Comparison of ENCODE assay signal across 17 cellular contexts in genomic region chr21:44530903-44531605, GRCh38. TPM values are rescaled to one million over a fixed set of nuclear protein-coding genes. Genes with fewer than 3 reads are reported as not detected.
DNase-seq lines count a peak whose midpoint lies in the region; ATAC-seq, FAIRE-seq and TF ChIP-seq lines count a peak whose summit lies in the region.
"Had no signal": no experiment of that assay in that cellular context is flagged by ENCODE, and none has a peak within 500 bp of the region (broad histone marks: within the 10 kb centered on the region; RNA-seq: fewer than 3 reads in every experiment).

No MANE protein-coding gene starts in this region.

- H3K27ac Mint-ChIP-seq in neural progenitor cell, result peak overlapping the region; percentile 25
- no peak overlapping the region for H3K27ac Mint-ChIP-seq in type B pancreatic cell

- peaks cover 0 to 16% of the 10 kb centered on the region in 2 experiments; a peak in 2 of 5 replicates for H3K4me1 ChIP-seq in K562 (replicated peaks in 1 of 2; ENCODE audit: control insufficient read depth in 2 of 2, insufficient read depth in 2 of 2, low read length in 2 of 2)
- H3K4me1 ChIP-seq in neural progenitor cell, result no peaks in the 10 kb centered on the region
- H3K4me1 ChIP-seq in foreskin keratinocyte, result no peaks in the 10 kb centered on the region

- no peaks in the 10 kb centered on the region for H3K79me2 ChIP-seq in K562 (ENCODE audit: control insufficient read depth, insufficient read depth, low read length)
- no peaks in the 10 kb centered on the region for H3K79me2 ChIP-seq in neural progenitor cell (ENCODE audit: low read depth)

- H3K9me3 Mint-ChIP-seq in neural progenitor cell (no peaks in the 10 kb centered on the region), type B pancreatic cell (no peaks in the 10 kb centered on the region)

- no peaks in the 10 kb centered on the region for H3F3A ChIP-seq in neural progenitor cell (ENCODE audit: low read depth)

- H3K9ac ChIP-seq in K562 (ENCODE audit: insufficient read depth in 1 of 2, low read depth in 2 of 2, low read length in 2 of 2), result no peak overlapping the region
- no peak overlapping the region for H3K9ac ChIP-seq in neural progenitor cell

- no peak for FAIRE-seq in K562 (lab: Jason Lieb, UNC)

- no TSS peak for BruUV-seq in K562 (replicated peaks; lab: Mats Ljungman, UMichigan)

- H3K4me2 ChIP-seq in K562 (ENCODE audit: insufficient read depth, low read length) (no peak overlapping the region), neural progenitor cell (no peak overlapping the region)

- peak; percentile 53 for DNase-seq in cardiac septum (ENCODE audit: low spot score)
- no peak for DNase-seq in left cardiac atrium
- no peak for DNase-seq in K562 (ENCODE audit: extremely low read depth in 1 of 4, low spot score in 3 of 4)
- DNase-seq in neural progenitor cell (ENCODE audit: low spot score), result no peak
- peak; percentile 65 for DNase-seq in type B pancreatic cell (ENCODE audit: extremely low spot score, unreplicated experiment)
- DNase-seq in C1 segment of cervical spinal cord (lab: John Stamatoyannopoulos, UW), result no peak
- no peak for DNase-seq in foreskin keratinocyte
- DNase-seq: Calu3; CD4-positive, CD25-positive, alpha-beta regulatory T cell; HCEC 1CT; Karpas-422; MM.1S; NCI-H1105; NCI-H510A treated with DMSO at 0.1 percent for 48 hours had no signal

- in situ Hi-C loops in K562 (cut with MboI), result no loop called here

- H3K27ac ChIP-seq in K562 (ENCODE audit: extremely low read depth, low read depth, low read length) (no peak overlapping the region), neural progenitor cell (no peak overlapping the region), foreskin keratinocyte (no peak overlapping the region)

- TF ChIP-seq RAD21 in K562 (CRISPR knock-in tag; conservative IDR thresholded peaks at IDR 0.05 in 1 of 2, IDR thresholded peaks at IDR 0.05 in 1 of 2), result no peak

- H3K9me1 ChIP-seq in K562 (ENCODE audit: control insufficient read depth, insufficient read depth, low read length), result no peaks in the 10 kb centered on the region

- H4K20me1 ChIP-seq in K562 (replicated peaks; ENCODE audit: control insufficient read depth, insufficient read depth, low read length) (peaks cover 18% of the 10 kb centered on the region; the same call in 1 of the 2 replicates), neural progenitor cell (ENCODE audit: low read depth) (no peaks in the 10 kb centered on the region)

- H3K9me3 ChIP-seq in K562 (replicated peaks; ENCODE audit: control insufficient read depth, insufficient read depth, low read depth, low read length) (no peaks in the 10 kb centered on the region; the same call in 1 of the 2 replicates), neural progenitor cell (ENCODE audit: low read depth) (no peaks in the 10 kb centered on the region)

- H3K36me3 Mint-ChIP-seq in neural progenitor cell (no peaks in the 10 kb centered on the region), type B pancreatic cell (no peaks in the 10 kb centered on the region)
- H3K36me3 Mint-ChIP-seq: CD4-positive, CD25-positive, alpha-beta regulatory T cell had no signal

- intact Hi-C loops in cardiac septum (cut with DNase I), result no loop called here
- intact Hi-C loops in left cardiac atrium (cut with DNase I), result no loop called here
- intact Hi-C loops in K562 (cut with micrococcal nuclease), result no loop called here

- no peak overlapping the region for H3K4me3 ChIP-seq in K562
- H3K4me3 ChIP-seq in neural progenitor cell, result no peak overlapping the region

- TF ChIP-seq POLR2A in K562 (conservative IDR thresholded peaks at IDR 0.05), result no peak

- POLR2A ChIA-PET in K562 (lab: Yijun Ruan, JAX), result interaction anchor here (1.0 to 1.4 kb wide), 3 partner anchors 13 to 26 kb away, joined by 3 to 4 read pairs (median 3); no protein-coding TSS in a partner anchor

- H3K27me3 ChIP-seq in K562 (ENCODE audit: control insufficient read depth in 2 of 2, insufficient read depth in 2 of 2, low read length in 2 of 2) (peaks cover 44 to 71% of the 10 kb centered on the region in 2 experiments), neural progenitor cell (no peaks in the 10 kb centered on the region), foreskin keratinocyte (no peaks in the 10 kb centered on the region)

- ATAC-seq in left cardiac atrium (no peak), K562 (no peak), GM21390 (IDR thresholded peaks at IDR 0.05; ENCODE audit: unreplicated experiment) (no peak), foreskin keratinocyte (no peak)

- no peak for TF ChIP-seq EP300 in K562 (IDR thresholded peaks at IDR 0.05; ENCODE audit: low read length)

- H2AFZ ChIP-seq in K562 (ENCODE audit: low read depth, low read length), result no peak overlapping the region
- H2AFZ ChIP-seq in neural progenitor cell (replicated peaks), result no peak overlapping the region

- H3K4me3 Mint-ChIP-seq in neural progenitor cell, result no peak overlapping the region
- H3K4me3 Mint-ChIP-seq in type B pancreatic cell, result no peak overlapping the region
- H3K4me3 Mint-ChIP-seq: CD4-positive, CD25-positive, alpha-beta regulatory T cell had no signal

- WGBS in K562 (ENCODE audit: insufficient coverage, low coverage, missing lambda C conversion rate), result under 1% methylated on average over 23 of the region's 23 CpGs

- H3K36me3 ChIP-seq in K562 (ENCODE audit: control insufficient read depth, insufficient read depth, low read length) (no peaks in the 10 kb centered on the region), neural progenitor cell (no peaks in the 10 kb centered on the region)

- TF ChIP-seq CTCF in K562 (IDR thresholded peaks at IDR 0.05 in 2 of 3, conservative IDR thresholded peaks at IDR 0.05 in 1 of 3; ENCODE audit: insufficient read depth in 2 of 3, low read depth in 1 of 3, low read length in 3 of 3) (no peak), neural progenitor cell (IDR thresholded peaks at IDR 0.05) (no peak), type B pancreatic cell (conservative IDR thresholded peaks at IDR 0.05) (no peak), foreskin keratinocyte (conservative IDR thresholded peaks at IDR 0.05) (no peak)

- peaks cover 18% of the 10 kb centered on the region for H3K27me3 Mint-ChIP-seq in neural progenitor cell (ENCODE audit: insufficient read depth, low read depth)
- no peaks in the 10 kb centered on the region for H3K27me3 Mint-ChIP-seq in type B pancreatic cell
- H3K27me3 Mint-ChIP-seq: CD4-positive, CD25-positive, alpha-beta regulatory T cell had no signal

- H3K4me1 Mint-ChIP-seq in neural progenitor cell (peaks cover 3% of the 10 kb centered on the region), type B pancreatic cell (ENCODE audit: unreplicated experiment) (no peaks in the 10 kb centered on the region)
- H3K4me1 Mint-ChIP-seq: CD4-positive, CD25-positive, alpha-beta regulatory T cell had no signal

- CTCF ChIA-PET in K562 (lab: Yijun Ruan, JAX; ENCODE audit: low intra/inter-chr PET ratio), result no interaction called here

RNA-seq across cellular contexts. Expression of gene KRTAP10-1, which starts 8.9 kb away (rescaled TPM):
- total RNA-seq in cardiac septum (not detected), left cardiac atrium (not detected), K562 (2014; rRNA removed) (not detected in 2 replicates), K562 (2014; rRNA removed; fragmentation: Illumina TruSeq; extraction: Trizol) (not detected in 2 replicates), K562 (2015; rRNA removed; fragmentation: Illumina TruSeq; extraction: Trizol) (not detected in 2 replicates), K562 (2021) (not detected in 2 replicates), neural progenitor cell (ENCODE audit: low replicate concordance) (not detected in 2 replicates), type B pancreatic cell (ENCODE audit: low replicate concordance) (not detected in 2 replicates), foreskin keratinocyte (not detected in 2 replicates)
- total RNA-seq in K562 (2011; cell fraction: chromatin; rRNA removed; ENCODE audit: low replicate concordance), result not detected in 2 replicates
- not detected in 2 replicates for total RNA-seq in K562 (2011; cell fraction: nucleolus; rRNA removed)
- total RNA-seq in K562 (2011; cell fraction: nucleoplasm; rRNA removed), result not detected in 2 replicates
- polyA plus RNA-seq in K562 (2011; rRNA removed) (not detected in 2 replicates), K562 (2014; fragmentation: Illumina TruSeq; extraction: Trizol) (not detected in 2 replicates), K562 (2014; fragmentation: Nextera tagmentation; extraction: Ambion mirVana) (not detected), K562 (2014; rRNA removed) (not detected in 2 replicates), foreskin keratinocyte (not detected in 2 replicates)
- polyA plus RNA-seq in K562 (2011; cell fraction: cytosol; rRNA removed), result not detected in 2 replicates
- polyA plus RNA-seq in K562 (2011; cell fraction: nucleus; rRNA removed), result not detected in 2 replicates
- polyA plus RNA-seq in K562 (2012), result not detected in 2 replicates
- not detected in 2 replicates for polyA minus RNA-seq in K562 (2011; rRNA and poly(A)+ RNA removed)
- polyA minus RNA-seq in K562 (2011; cell fraction: cytosol; rRNA and poly(A)+ RNA removed), result not detected in 2 replicates
- polyA minus RNA-seq in K562 (2011; cell fraction: nucleus; rRNA and poly(A)+ RNA removed), result not detected in 2 replicates
- total RNA-seq: Calu3; CD4-positive, CD25-positive, alpha-beta regulatory T cell; HT-29 had no signal
- polyA plus RNA-seq: CD4-positive, CD25-positive, alpha-beta regulatory T cell had no signal

RNA-seq across cellular contexts. Expression of gene KRTAP10-2, which starts 20.3 kb away (rescaled TPM):
- total RNA-seq in cardiac septum, result not detected
- total RNA-seq in left cardiac atrium, result not detected
- total RNA-seq in K562 (2011; cell fraction: chromatin; rRNA removed; ENCODE audit: low replicate concordance), result not detected in 2 replicates
- not detected in 2 replicates for total RNA-seq in K562 (2011; cell fraction: nucleolus; rRNA removed)
- total RNA-seq in K562 (2011; cell fraction: nucleoplasm; rRNA removed), result not detected in 2 replicates
- not detected in 2 replicates for total RNA-seq in K562 (2014; rRNA removed)
- total RNA-seq in K562 (2014; rRNA removed; fragmentation: Illumina TruSeq; extraction: Trizol), result not detected in 2 replicates
- not detected in 2 replicates for total RNA-seq in K562 (2015; rRNA removed; fragmentation: Illumina TruSeq; extraction: Trizol)
- not detected in 2 replicates for total RNA-seq in K562 (2021)
- polyA plus RNA-seq in K562 (2011; rRNA removed), result not detected in 2 replicates
- polyA plus RNA-seq in K562 (2011; cell fraction: cytosol; rRNA removed), result not detected in 2 replicates
- not detected in 2 replicates for polyA plus RNA-seq in K562 (2011; cell fraction: nucleus; rRNA removed)
- polyA plus RNA-seq in K562 (2012), result not detected in 2 replicates
- not detected in 2 replicates for polyA plus RNA-seq in K562 (2014; fragmentation: Illumina TruSeq; extraction: Trizol)
- not detected for polyA plus RNA-seq in K562 (2014; fragmentation: Nextera tagmentation; extraction: Ambion mirVana)
- not detected in 2 replicates for polyA plus RNA-seq in K562 (2014; rRNA removed)
- not detected in 2 replicates for polyA minus RNA-seq in K562 (2011; rRNA and poly(A)+ RNA removed)
- polyA minus RNA-seq in K562 (2011; cell fraction: cytosol; rRNA and poly(A)+ RNA removed), result not detected in 2 replicates
- polyA minus RNA-seq in K562 (2011; cell fraction: nucleus; rRNA and poly(A)+ RNA removed), result not detected in 2 replicates
- total RNA-seq in neural progenitor cell (ENCODE audit: low replicate concordance), result not detected in 2 replicates
- not detected in 2 replicates for total RNA-seq in type B pancreatic cell (ENCODE audit: low replicate concordance)
- total RNA-seq in foreskin keratinocyte, result not detected in 2 replicates
- not detected in 2 replicates for polyA plus RNA-seq in foreskin keratinocyte
- total RNA-seq: Calu3; CD4-positive, CD25-positive, alpha-beta regulatory T cell; HT-29 had no signal
- polyA plus RNA-seq: CD4-positive, CD25-positive, alpha-beta regulatory T cell had no signal

RNA-seq across cellular contexts. Expression of gene KRTAP10-3, which starts 27.5 kb away (rescaled TPM):
- total RNA-seq in cardiac septum (not detected), left cardiac atrium (not detected), K562 (2014; rRNA removed) (not detected in 2 replicates), K562 (2014; rRNA removed; fragmentation: Illumina TruSeq; extraction: Trizol) (not detected in 2 replicates), K562 (2015; rRNA removed; fragmentation: Illumina TruSeq; extraction: Trizol) (not detected in 2 replicates), K562 (2021) (not detected in 2 replicates), neural progenitor cell (ENCODE audit: low replicate concordance) (not detected in 2 replicates), type B pancreatic cell (ENCODE audit: low replicate concordance) (not detected in 2 replicates), foreskin keratinocyte (not detected in 2 replicates)
- not detected in 2 replicates for total RNA-seq in K562 (2011; cell fraction: chromatin; rRNA removed; ENCODE audit: low replicate concordance)
- total RNA-seq in K562 (2011; cell fraction: nucleolus; rRNA removed), result not detected in 2 replicates
- total RNA-seq in K562 (2011; cell fraction: nucleoplasm; rRNA removed), result not detected in 2 replicates
- polyA plus RNA-seq in K562 (2011; rRNA removed) (not detected in 2 replicates), K562 (2014; fragmentation: Illumina TruSeq; extraction: Trizol) (not detected in 2 replicates), K562 (2014; fragmentation: Nextera tagmentation; extraction: Ambion mirVana) (not detected), K562 (2014; rRNA removed) (not detected in 2 replicates), foreskin keratinocyte (not detected in 2 replicates)
- polyA plus RNA-seq in K562 (2011; cell fraction: cytosol; rRNA removed), result not detected in 2 replicates
- polyA plus RNA-seq in K562 (2011; cell fraction: nucleus; rRNA removed), result not detected in 2 replicates
- polyA plus RNA-seq in K562 (2012), result not detected in 2 replicates
- polyA minus RNA-seq in K562 (2011; rRNA and poly(A)+ RNA removed), result not detected in 2 replicates
- not detected in 2 replicates for polyA minus RNA-seq in K562 (2011; cell fraction: cytosol; rRNA and poly(A)+ RNA removed)
- polyA minus RNA-seq in K562 (2011; cell fraction: nucleus; rRNA and poly(A)+ RNA removed), result not detected in 2 replicates
- total RNA-seq: Calu3; CD4-positive, CD25-positive, alpha-beta regulatory T cell; HT-29 had no signal
- polyA plus RNA-seq: CD4-positive, CD25-positive, alpha-beta regulatory T cell had no signal

RNA-seq across cellular contexts. Expression of gene KRTAP10-4, which starts 42.5 kb away (rescaled TPM):
- not detected for total RNA-seq in cardiac septum
- not detected for total RNA-seq in left cardiac atrium
- not detected in 2 replicates for total RNA-seq in K562 (2011; cell fraction: chromatin; rRNA removed; ENCODE audit: low replicate concordance)
- not detected in 2 replicates for total RNA-seq in K562 (2011; cell fraction: nucleolus; rRNA removed)
- total RNA-seq in K562 (2011; cell fraction: nucleoplasm; rRNA removed), result not detected in 2 replicates
- not detected in 2 replicates for total RNA-seq in K562 (2014; rRNA removed)
- total RNA-seq in K562 (2014; rRNA removed; fragmentation: Illumina TruSeq; extraction: Trizol), result not detected in 2 replicates
- not detected in 2 replicates for total RNA-seq in K562 (2015; rRNA removed; fragmentation: Illumina TruSeq; extraction: Trizol)
- not detected in 2 replicates for total RNA-seq in K562 (2021)
- not detected in 2 replicates for polyA plus RNA-seq in K562 (2011; rRNA removed)
- not detected in 2 replicates for polyA plus RNA-seq in K562 (2011; cell fraction: cytosol; rRNA removed)
- not detected in 2 replicates for polyA plus RNA-seq in K562 (2011; cell fraction: nucleus; rRNA removed)
- not detected in 2 replicates for polyA plus RNA-seq in K562 (2012)
- polyA plus RNA-seq in K562 (2014; fragmentation: Illumina TruSeq; extraction: Trizol), result not detected in 2 replicates
- polyA plus RNA-seq in K562 (2014; fragmentation: Nextera tagmentation; extraction: Ambion mirVana), result not detected
- not detected in 2 replicates for polyA plus RNA-seq in K562 (2014; rRNA removed)
- polyA minus RNA-seq in K562 (2011; rRNA and poly(A)+ RNA removed), result not detected in 2 replicates
- polyA minus RNA-seq in K562 (2011; cell fraction: cytosol; rRNA and poly(A)+ RNA removed), result not detected in 2 replicates
- not detected in 2 replicates for polyA minus RNA-seq in K562 (2011; cell fraction: nucleus; rRNA and poly(A)+ RNA removed)
- not detected in 2 replicates for total RNA-seq in neural progenitor cell (ENCODE audit: low replicate concordance)
- not detected in 2 replicates for total RNA-seq in type B pancreatic cell (ENCODE audit: low replicate concordance)
- not detected in 2 replicates for total RNA-seq in foreskin keratinocyte
- polyA plus RNA-seq in foreskin keratinocyte, result not detected in 2 replicates
- total RNA-seq: A673; Calu3; CD4-positive, CD25-positive, alpha-beta regulatory T cell; HT-29 had no signal
- polyA plus RNA-seq: CD4-positive, CD25-positive, alpha-beta regulatory T cell had no signal

RNA-seq across cellular contexts. Expression of gene KRTAP10-5, which starts 49.4 kb away (rescaled TPM):
- total RNA-seq in cardiac septum (not detected), left cardiac atrium (not detected), K562 (2014; rRNA removed) (not detected in 2 replicates), K562 (2014; rRNA removed; fragmentation: Illumina TruSeq; extraction: Trizol) (not detected in 2 replicates), K562 (2015; rRNA removed; fragmentation: Illumina TruSeq; extraction: Trizol) (not detected in 2 replicates), K562 (2021) (not detected in 2 replicates), neural progenitor cell (ENCODE audit: low replicate concordance) (not detected in 2 replicates), type B pancreatic cell (ENCODE audit: low replicate concordance) (not detected in 2 replicates), foreskin keratinocyte (not detected in 2 replicates)
- not detected in 2 replicates for total RNA-seq in K562 (2011; cell fraction: chromatin; rRNA removed; ENCODE audit: low replicate concordance)
- not detected in 2 replicates for total RNA-seq in K562 (2011; cell fraction: nucleolus; rRNA removed)
- not detected in 2 replicates for total RNA-seq in K562 (2011; cell fraction: nucleoplasm; rRNA removed)
- polyA plus RNA-seq in K562 (2011; rRNA removed) (not detected in 2 replicates), K562 (2014; fragmentation: Illumina TruSeq; extraction: Trizol) (not detected in 2 replicates), K562 (2014; fragmentation: Nextera tagmentation; extraction: Ambion mirVana) (not detected), K562 (2014; rRNA removed) (not detected in 2 replicates), foreskin keratinocyte (not detected in 2 replicates)
- polyA plus RNA-seq in K562 (2011; cell fraction: cytosol; rRNA removed), result not detected in 2 replicates
- not detected in 2 replicates for polyA plus RNA-seq in K562 (2011; cell fraction: nucleus; rRNA removed)
- polyA plus RNA-seq in K562 (2012), result not detected in 2 replicates
- not detected in 2 replicates for polyA minus RNA-seq in K562 (2011; rRNA and poly(A)+ RNA removed)
- not detected in 2 replicates for polyA minus RNA-seq in K562 (2011; cell fraction: cytosol; rRNA and poly(A)+ RNA removed)
- not detected in 2 replicates for polyA minus RNA-seq in K562 (2011; cell fraction: nucleus; rRNA and poly(A)+ RNA removed)
- total RNA-seq: A673; Calu3; CD4-positive, CD25-positive, alpha-beta regulatory T cell; HT-29 had no signal
- polyA plus RNA-seq: CD4-positive, CD25-positive, alpha-beta regulatory T cell had no signal

Comparison
In these comparisons a context has a peak if more than half of its experiments do, and no peak if none do; other contexts are left out.
1. DNase-seq: peak in cardiac septum (single experiment) and type B pancreatic cell (single experiment); none in left cardiac atrium (single experiment), K562 (0 of 4), neural progenitor cell (single experiment), C1 segment of cervical spinal cord (0 of 14) and foreskin keratinocyte (0 of 2).